8 cellular contexts compared by ENCODE assay signal in the genomic region with DNA sequence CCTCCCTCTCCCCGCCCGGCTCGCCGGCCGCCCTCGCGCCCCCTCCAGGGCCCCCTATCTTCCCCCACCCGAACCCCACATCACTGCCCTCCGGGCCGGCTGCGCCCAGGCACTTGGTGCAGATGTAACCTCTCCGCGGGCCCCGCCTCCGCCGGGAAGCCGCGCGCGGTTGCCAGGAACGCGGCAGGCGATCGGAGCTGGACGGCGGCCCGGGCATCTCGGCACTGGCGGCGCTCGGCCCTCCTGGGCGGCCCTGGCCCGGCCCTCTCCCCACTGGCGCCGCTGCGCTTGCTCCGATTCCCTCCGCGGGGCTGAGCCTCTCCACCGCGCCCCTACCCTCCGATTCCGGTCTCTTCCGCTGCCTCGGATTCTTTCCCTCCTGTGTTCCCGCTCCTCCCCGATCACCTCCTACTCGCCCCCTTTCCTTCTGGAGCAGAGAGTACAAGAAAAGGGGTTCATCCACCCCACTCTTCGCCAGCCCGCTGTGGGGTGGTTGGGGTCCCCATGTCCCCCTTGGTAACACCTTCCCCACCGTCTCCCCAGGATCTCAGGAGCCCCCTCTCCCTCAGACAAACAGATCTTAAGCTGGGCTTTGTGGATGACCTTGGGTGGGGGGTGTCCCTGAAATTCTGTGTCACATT.
DNase-seq lines count a peak whose midpoint lies in the region; ATAC-seq and TF ChIP-seq lines count a peak whose summit lies in the region.

No MANE protein-coding gene starts in this region.

- no peaks in the 10 kb centered on the region for H3K27me3 ChIP-seq in RWPE2 (ENCODE audit: insufficient read depth, poor library complexity, severe bottlenecking)

- no peaks in the 10 kb centered on the region for H3K36me3 ChIP-seq in RWPE2 (ENCODE audit: low read depth)

- DNase-seq in T-helper 2 cell treated with Interferon-gamma antibody and Interleukin-4, amounts not matched to agents 5 μg/mL and 100 μg/mL, for 36 hours (ENCODE audit: low spot score), result no peak
- DNase-seq in T-helper 2 cell (no peak), RWPE2 (ENCODE audit: low spot score) (no peak), dedifferentiated amniotic fluid mesenchymal stem cell (ENCODE audit: extremely low spot score) (peak; percentile 59), left colon (peak; percentile 51 to 63)
- DNase-seq in stimulated activated effector memory CD8-positive, alpha-beta T cell treated with anti-CD3 and anti-CD28 coated beads, Interleukin-12 subunit alpha, Interleukin-12 subunit beta, amount 100 ng/mL, for 72 hours (ENCODE audit: low spot score in 2 of 2), result no peak

- H3K27ac Mint-ChIP-seq in T-helper 2 cell treated with Interferon-gamma antibody and Interleukin-4, amounts not matched to agents 5 μg/mL and 100 μg/mL, for 36 hours, result no peak overlapping the region
- H3K27ac Mint-ChIP-seq in stimulated activated effector memory CD8-positive, alpha-beta T cell treated with anti-CD3 and anti-CD28 coated beads, Interleukin-12 subunit alpha, Interleukin-12 subunit beta, amount 100 ng/mL, for 72 hours, result no peak overlapping the region

- H3K4me1 Mint-ChIP-seq in T-helper 2 cell treated with Interferon-gamma antibody and Interleukin-4, amounts not matched to agents 5 μg/mL and 100 μg/mL, for 36 hours (ENCODE audit: low read depth), result no peaks in the 10 kb centered on the region
- peaks cover 11% of the 10 kb centered on the region for H3K4me1 Mint-ChIP-seq in stimulated activated effector memory CD8-positive, alpha-beta T cell treated with anti-CD3 and anti-CD28 coated beads, Interleukin-12 subunit alpha, Interleukin-12 subunit beta, amount 100 ng/mL, for 72 hours

- peak; percentile 70 for ATAC-seq in RWPE2 (ENCODE audit: low read depth)
- ATAC-seq in left colon, result peak; percentile 82
- ATAC-seq in stimulated activated effector memory CD8-positive, alpha-beta T cell treated with anti-CD3 and anti-CD28 coated beads, Interleukin-12 subunit alpha, Interleukin-12 subunit beta, amount 100 ng/mL, for 72 hours, result peak; percentile 66
- no peak for ATAC-seq in GM21529 (IDR thresholded peaks at IDR 0.05; ENCODE audit: unreplicated experiment)
- ATAC-seq in GM18502 (IDR thresholded peaks at IDR 0.05; ENCODE audit: poor library complexity, unreplicated experiment), result no peak

- no peaks in the 10 kb centered on the region for H3K9me3 ChIP-seq in RWPE2 (ENCODE audit: severe bottlenecking)

- H3K4me3 ChIP-seq in RWPE2 (ENCODE audit: severe bottlenecking), result peak overlapping the region; percentile 25

- no peaks in the 10 kb centered on the region for H3K9me3 Mint-ChIP-seq in T-helper 2 cell treated with Interferon-gamma antibody and Interleukin-4, amounts not matched to agents 5 μg/mL and 100 μg/mL, for 36 hours
- no peaks in the 10 kb centered on the region for H3K9me3 Mint-ChIP-seq in stimulated activated effector memory CD8-positive, alpha-beta T cell treated with anti-CD3 and anti-CD28 coated beads, Interleukin-12 subunit alpha, Interleukin-12 subunit beta, amount 100 ng/mL, for 72 hours

- peak overlapping the region; percentile 73 for H3K4me3 Mint-ChIP-seq in T-helper 2 cell treated with Interferon-gamma antibody and Interleukin-4, amounts not matched to agents 5 μg/mL and 100 μg/mL, for 36 hours
- H3K4me3 Mint-ChIP-seq in stimulated activated effector memory CD8-positive, alpha-beta T cell treated with anti-CD3 and anti-CD28 coated beads, Interleukin-12 subunit alpha, Interleukin-12 subunit beta, amount 100 ng/mL, for 72 hours, result peak overlapping the region; percentile 71

- TF ChIP-seq CTCF in RWPE2 (IDR thresholded peaks at IDR 0.05; ENCODE audit: poor library complexity, severe bottlenecking), result no peak

- H3K4me1 ChIP-seq in RWPE2 (ENCODE audit: insufficient read depth, poor library complexity, severe bottlenecking), result no peaks in the 10 kb centered on the region

- peaks cover 49% of the 10 kb centered on the region for H3K27me3 Mint-ChIP-seq in T-helper 2 cell treated with Interferon-gamma antibody and Interleukin-4, amounts not matched to agents 5 μg/mL and 100 μg/mL, for 36 hours (ENCODE audit: low read depth)

- no peak overlapping the region for H3K27ac ChIP-seq in RWPE2 (ENCODE audit: poor library complexity, severe bottlenecking)

- intact Hi-C loops in left colon (cut with DNase I, micrococcal nuclease), result loop anchor here in 1 of 2 donors (10.0 kb wide), 1 partner anchor 46 kb away; no protein-coding TSS in a partner anchor

- H3K36me3 Mint-ChIP-seq in T-helper 2 cell treated with Interferon-gamma antibody and Interleukin-4, amounts not matched to agents 5 μg/mL and 100 μg/mL, for 36 hours (ENCODE audit: low read depth), result no peaks in the 10 kb centered on the region
- H3K36me3 Mint-ChIP-seq in stimulated activated effector memory CD8-positive, alpha-beta T cell treated with anti-CD3 and anti-CD28 coated beads, Interleukin-12 subunit alpha, Interleukin-12 subunit beta, amount 100 ng/mL, for 72 hours, result no peaks in the 10 kb centered on the region

Comparison
In these comparisons a context has a peak if more than half of its experiments do, and no peak if none do; other contexts are left out.
1. DNase-seq: peak in dedifferentiated amniotic fluid mesenchymal stem cell (single experiment) and left colon (2 of 2); none in T-helper 2 cell treated with Interferon-gamma antibody and Interleukin-4, amounts not matched to agents 5 μg/mL and 100 μg/mL, for 36 hours (single experiment), T-helper 2 cell (0 of 5), RWPE2 (single experiment) and stimulated activated effector memory CD8-positive, alpha-beta T cell treated with anti-CD3 and anti-CD28 coated beads, Interleukin-12 subunit alpha, Interleukin-12 subunit beta, amount 100 ng/mL, for 72 hours (0 of 2).
2. ATAC-seq: peak in RWPE2 (single experiment), left colon (single experiment) and stimulated activated effector memory CD8-positive, alpha-beta T cell treated with anti-CD3 and anti-CD28 coated beads, Interleukin-12 subunit alpha, Interleukin-12 subunit beta, amount 100 ng/mL, for 72 hours (single experiment); none in GM21529 (single experiment) and GM18502 (single experiment).